ENCODE assay signal across 8 cellular contexts in the genomic region with DNA sequence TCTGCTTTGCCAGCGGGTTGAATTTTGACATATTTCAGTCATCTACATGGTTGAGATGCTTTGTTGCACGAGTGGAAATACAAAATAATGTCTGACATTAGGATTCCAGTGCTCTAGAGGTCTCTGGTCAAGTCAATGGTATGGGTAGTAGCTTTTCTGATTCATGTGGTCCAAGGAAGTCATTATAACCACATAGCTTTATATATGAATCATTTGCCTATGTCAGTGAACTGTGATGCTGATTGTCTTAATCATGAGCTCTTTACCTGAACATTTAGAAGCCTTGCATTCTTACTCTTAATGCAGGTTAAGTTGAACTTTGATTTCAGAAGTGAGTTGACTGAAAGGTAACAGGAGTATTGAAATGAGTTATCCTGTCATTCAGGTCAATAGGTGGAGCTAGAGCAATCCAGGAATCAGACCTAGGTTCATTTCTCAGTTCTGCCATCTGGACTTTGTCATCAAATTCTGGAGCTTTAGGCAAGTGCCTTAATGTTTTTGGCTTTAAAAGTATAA. TPM values are rescaled to one million over a fixed set of nuclear protein-coding genes. Genes with fewer than 3 reads are reported as not detected.
DNase-seq lines count a peak whose midpoint lies in the region; ATAC-seq, FAIRE-seq and TF ChIP-seq lines count a peak whose summit lies in the region.

No MANE protein-coding gene starts in this region.

- DNase-seq in DMS53 (lab: John Stamatoyannopoulos, UW) = peak; percentile 40
- DNase-seq in H54 (ENCODE audit: insufficient read length, low spot score) = peak; percentile 58
- DNase-seq in activated B cell treated with CpG ODN at 0.5 μM for 24 hours = no peak
- DNase-seq in left lobe of liver (ENCODE audit: low spot score) = no peak
- no peak for DNase-seq in NOMO-1 treated with dmso at 0.1 percent for 144 hours (lab: John Stamatoyannopoulos, UW; ENCODE audit: unreplicated experiment)
- no peak for DNase-seq in epidermal melanocyte (ENCODE audit: insufficient read length, low spot score)
- DNase-seq in HUDEP-2 (lab: John Stamatoyannopoulos, UW; ENCODE audit: unreplicated experiment in 76 of 76) = no peak

- no peaks in the 10 kb centered on the region for H3K27me3 Mint-ChIP-seq in activated B cell treated with CpG ODN at 0.5 μM for 24 hours

- TF ChIP-seq CTCF in activated B cell treated with CpG ODN at 0.5 μM for 24 hours (IDR thresholded peaks at IDR 0.05) = no peak

- H3K4me1 Mint-ChIP-seq in activated B cell treated with CpG ODN at 0.5 μM for 24 hours = peaks cover 33% of the 10 kb centered on the region

- H3K4me3 Mint-ChIP-seq in activated B cell treated with CpG ODN at 0.5 μM for 24 hours = peak overlapping the region; percentile 38

- H3K36me3 Mint-ChIP-seq in activated B cell treated with CpG ODN at 0.5 μM for 24 hours (ENCODE audit: low read depth) = peaks cover 3% of the 10 kb centered on the region

- intact Hi-C loops in activated B cell treated with CpG ODN at 0.5 μM for 24 hours (cut with micrococcal nuclease) = loop anchor here (5.0 to 10.0 kb wide), 3 partner anchors 348 to 925 kb away; a partner anchor contains a TSS

- CTCF ChIA-PET in activated B cell treated with CpG ODN at 0.5 μM for 24 hours (lab: Charles Lee) = interaction anchor here (0.9 to 1.1 kb wide), 3 partner anchors 10 to 54 kb away, joined by 3 read pairs; no protein-coding TSS in a partner anchor

- peak; percentile 98 for FAIRE-seq in H54 (lab: Jason Lieb, UNC)

- H3K27ac Mint-ChIP-seq in activated B cell treated with CpG ODN at 0.5 μM for 24 hours = no peak overlapping the region

- ATAC-seq in activated B cell treated with CpG ODN at 0.5 μM for 24 hours (ENCODE audit: low read depth) (no peak), left lobe of liver (peak; percentile 52), GM19328 (IDR thresholded peaks at IDR 0.05; ENCODE audit: unreplicated experiment) (no peak)

- POLR2A ChIA-PET in activated B cell treated with CpG ODN at 0.5 μM for 24 hours (lab: Charles Lee) = no interaction called here

- TF ChIP-seq POLR2A in H54 (IDR thresholded peaks at IDR 0.05; ENCODE audit: low read depth, low read length) = no peak

- no peaks in the 10 kb centered on the region for H3K9me3 Mint-ChIP-seq in activated B cell treated with CpG ODN at 0.5 μM for 24 hours

RNA-seq across cellular contexts. Expression of a gene that starts 3.3 kb away (rescaled TPM):
- total RNA-seq in activated B cell treated with CpG ODN at 0.5 μM for 24 hours (25.8 and 25.9 TPM in 2 replicates), left lobe of liver (22.4 TPM)

RNA-seq across cellular contexts. Expression of a gene that starts 35.3 kb away (rescaled TPM):
- total RNA-seq in activated B cell treated with CpG ODN at 0.5 μM for 24 hours = not detected in 2 replicates
- total RNA-seq in left lobe of liver = not detected

Comparison
In these comparisons a context has a peak if more than half of its experiments do, and no peak if none do; other contexts are left out.
1. DNase-seq: peak in DMS53 (single experiment) and H54 (single experiment); none in activated B cell treated with CpG ODN at 0.5 μM for 24 hours (single experiment), left lobe of liver (single experiment), NOMO-1 treated with dmso at 0.1 percent for 144 hours (single experiment), epidermal melanocyte (single experiment) and HUDEP-2 (0 of 76).